Comparison of ENCODE assay signal across 1 cellular context in the genomic region with DNA sequence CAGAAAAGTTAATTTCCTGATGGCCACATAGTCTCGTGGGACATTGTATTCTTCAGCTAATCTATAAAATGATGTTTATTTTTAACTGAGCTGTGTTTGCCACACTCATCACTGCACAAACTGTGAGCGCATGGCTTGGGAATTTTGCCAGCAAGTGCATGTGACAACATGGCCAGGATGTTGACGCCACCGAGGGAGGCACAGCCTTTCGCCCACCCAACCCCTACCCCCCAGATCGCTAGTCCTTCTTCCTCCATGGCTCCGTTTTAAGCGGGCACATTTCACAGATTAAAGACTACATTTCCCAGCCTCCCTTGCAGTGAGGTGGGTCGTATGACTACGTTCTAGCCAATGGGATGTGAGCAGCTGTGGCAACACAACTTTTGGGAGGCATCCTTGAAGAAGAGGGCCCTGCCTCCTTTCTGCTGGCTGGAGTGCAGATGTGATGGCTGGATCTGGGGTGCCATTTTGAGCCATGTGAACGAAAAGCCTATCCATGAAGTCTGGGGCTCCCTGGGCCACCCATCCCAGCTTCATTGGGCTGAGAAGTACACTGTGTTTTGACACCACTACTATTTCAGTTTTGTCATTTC.
TF ChIP-seq lines count a peak whose summit lies in the region.

No MANE protein-coding gene starts in this region.

TF ChIP-seq in K562, 482 proteins besides CTCF, POLR2A, EP300 and RAD21 (continued from another document):
- TF ChIP-seq, protein P1, sequence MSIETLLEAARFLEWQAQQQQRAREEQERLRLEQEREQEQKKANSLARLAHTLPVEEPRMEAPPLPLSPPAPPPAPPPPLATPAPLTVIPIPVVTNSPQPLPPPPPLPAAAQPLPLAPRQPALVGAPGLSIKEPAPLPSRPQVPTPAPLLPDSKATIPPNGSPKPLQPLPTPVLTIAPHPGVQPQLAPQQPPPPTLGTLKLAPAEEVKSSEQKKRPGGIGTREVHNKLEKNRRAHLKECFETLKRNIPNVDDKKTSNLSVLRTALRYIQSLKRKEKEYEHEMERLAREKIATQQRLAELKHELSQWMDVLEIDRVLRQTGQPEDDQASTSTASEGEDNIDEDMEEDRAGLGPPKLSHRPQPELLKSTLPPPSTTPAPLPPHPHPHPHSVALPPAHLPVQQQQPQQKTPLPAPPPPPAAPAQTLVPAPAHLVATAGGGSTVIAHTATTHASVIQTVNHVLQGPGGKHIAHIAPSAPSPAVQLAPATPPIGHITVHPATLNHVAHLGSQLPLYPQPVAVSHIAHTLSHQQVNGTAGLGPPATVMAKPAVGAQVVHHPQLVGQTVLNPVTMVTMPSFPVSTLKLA (conservative IDR thresholded peaks at IDR 0.05): peak in 1 of 2 experiments; percentile 18; a peak in 1 of 4 replicates
- TF ChIP-seq CXXC5 (CRISPR knock-in tag; IDR thresholded peaks at IDR 0.05) (peak; percentile 14; the same call in 1 of the 2 replicates), CBX3 (IDR thresholded peaks at IDR 0.05; ENCODE audit: borderline replicate concordance in 1 of 2, low read length in 2 of 2) (peak in 1 of 2 experiments; percentile 94; a peak in 1 of 3 replicates), ARNT (IDR thresholded peaks at IDR 0.05) (peak in 1 of 2 experiments; percentile 49; a peak in 1 of 4 replicates), PHTF2 (CRISPR knock-in tag; IDR thresholded peaks at IDR 0.05) (no peak), SMARCA5 (IDR thresholded peaks at IDR 0.05) (peak; percentile 94), ZBTB7A (IDR thresholded peaks at IDR 0.05; ENCODE audit: borderline replicate concordance, control insufficient read depth, low read depth, low read length) (no peak), RCOR1 (IDR thresholded peaks at IDR 0.05; ENCODE audit: borderline replicate concordance in 1 of 2, low read depth in 2 of 2, low read length in 2 of 2) (peak in 1 of 2 experiments; percentile 72; a peak in 2 of 4 replicates), ATF1 (CRISPR knock-in tag; IDR thresholded peaks at IDR 0.05) (no peak), ATF1 (tag; IDR thresholded peaks at IDR 0.05) (peak; percentile 52; the same call in 1 of the 2 replicates)
- TF ChIP-seq, protein P2, sequence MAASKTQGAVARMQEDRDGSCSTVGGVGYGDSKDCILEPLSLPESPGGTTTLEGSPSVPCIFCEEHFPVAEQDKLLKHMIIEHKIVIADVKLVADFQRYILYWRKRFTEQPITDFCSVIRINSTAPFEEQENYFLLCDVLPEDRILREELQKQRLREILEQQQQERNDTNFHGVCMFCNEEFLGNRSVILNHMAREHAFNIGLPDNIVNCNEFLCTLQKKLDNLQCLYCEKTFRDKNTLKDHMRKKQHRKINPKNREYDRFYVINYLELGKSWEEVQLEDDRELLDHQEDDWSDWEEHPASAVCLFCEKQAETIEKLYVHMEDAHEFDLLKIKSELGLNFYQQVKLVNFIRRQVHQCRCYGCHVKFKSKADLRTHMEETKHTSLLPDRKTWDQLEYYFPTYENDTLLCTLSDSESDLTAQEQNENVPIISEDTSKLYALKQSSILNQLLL (CRISPR knock-in tag; IDR thresholded peaks at IDR 0.05; ENCODE audit: borderline replicate concordance): no peak
- TF ChIP-seq, protein P3, sequence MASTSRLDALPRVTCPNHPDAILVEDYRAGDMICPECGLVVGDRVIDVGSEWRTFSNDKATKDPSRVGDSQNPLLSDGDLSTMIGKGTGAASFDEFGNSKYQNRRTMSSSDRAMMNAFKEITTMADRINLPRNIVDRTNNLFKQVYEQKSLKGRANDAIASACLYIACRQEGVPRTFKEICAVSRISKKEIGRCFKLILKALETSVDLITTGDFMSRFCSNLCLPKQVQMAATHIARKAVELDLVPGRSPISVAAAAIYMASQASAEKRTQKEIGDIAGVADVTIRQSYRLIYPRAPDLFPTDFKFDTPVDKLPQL (IDR thresholded peaks at IDR 0.05; ENCODE audit: extremely low read depth, insufficient read length): no peak
- TF ChIP-seq, protein P4, sequence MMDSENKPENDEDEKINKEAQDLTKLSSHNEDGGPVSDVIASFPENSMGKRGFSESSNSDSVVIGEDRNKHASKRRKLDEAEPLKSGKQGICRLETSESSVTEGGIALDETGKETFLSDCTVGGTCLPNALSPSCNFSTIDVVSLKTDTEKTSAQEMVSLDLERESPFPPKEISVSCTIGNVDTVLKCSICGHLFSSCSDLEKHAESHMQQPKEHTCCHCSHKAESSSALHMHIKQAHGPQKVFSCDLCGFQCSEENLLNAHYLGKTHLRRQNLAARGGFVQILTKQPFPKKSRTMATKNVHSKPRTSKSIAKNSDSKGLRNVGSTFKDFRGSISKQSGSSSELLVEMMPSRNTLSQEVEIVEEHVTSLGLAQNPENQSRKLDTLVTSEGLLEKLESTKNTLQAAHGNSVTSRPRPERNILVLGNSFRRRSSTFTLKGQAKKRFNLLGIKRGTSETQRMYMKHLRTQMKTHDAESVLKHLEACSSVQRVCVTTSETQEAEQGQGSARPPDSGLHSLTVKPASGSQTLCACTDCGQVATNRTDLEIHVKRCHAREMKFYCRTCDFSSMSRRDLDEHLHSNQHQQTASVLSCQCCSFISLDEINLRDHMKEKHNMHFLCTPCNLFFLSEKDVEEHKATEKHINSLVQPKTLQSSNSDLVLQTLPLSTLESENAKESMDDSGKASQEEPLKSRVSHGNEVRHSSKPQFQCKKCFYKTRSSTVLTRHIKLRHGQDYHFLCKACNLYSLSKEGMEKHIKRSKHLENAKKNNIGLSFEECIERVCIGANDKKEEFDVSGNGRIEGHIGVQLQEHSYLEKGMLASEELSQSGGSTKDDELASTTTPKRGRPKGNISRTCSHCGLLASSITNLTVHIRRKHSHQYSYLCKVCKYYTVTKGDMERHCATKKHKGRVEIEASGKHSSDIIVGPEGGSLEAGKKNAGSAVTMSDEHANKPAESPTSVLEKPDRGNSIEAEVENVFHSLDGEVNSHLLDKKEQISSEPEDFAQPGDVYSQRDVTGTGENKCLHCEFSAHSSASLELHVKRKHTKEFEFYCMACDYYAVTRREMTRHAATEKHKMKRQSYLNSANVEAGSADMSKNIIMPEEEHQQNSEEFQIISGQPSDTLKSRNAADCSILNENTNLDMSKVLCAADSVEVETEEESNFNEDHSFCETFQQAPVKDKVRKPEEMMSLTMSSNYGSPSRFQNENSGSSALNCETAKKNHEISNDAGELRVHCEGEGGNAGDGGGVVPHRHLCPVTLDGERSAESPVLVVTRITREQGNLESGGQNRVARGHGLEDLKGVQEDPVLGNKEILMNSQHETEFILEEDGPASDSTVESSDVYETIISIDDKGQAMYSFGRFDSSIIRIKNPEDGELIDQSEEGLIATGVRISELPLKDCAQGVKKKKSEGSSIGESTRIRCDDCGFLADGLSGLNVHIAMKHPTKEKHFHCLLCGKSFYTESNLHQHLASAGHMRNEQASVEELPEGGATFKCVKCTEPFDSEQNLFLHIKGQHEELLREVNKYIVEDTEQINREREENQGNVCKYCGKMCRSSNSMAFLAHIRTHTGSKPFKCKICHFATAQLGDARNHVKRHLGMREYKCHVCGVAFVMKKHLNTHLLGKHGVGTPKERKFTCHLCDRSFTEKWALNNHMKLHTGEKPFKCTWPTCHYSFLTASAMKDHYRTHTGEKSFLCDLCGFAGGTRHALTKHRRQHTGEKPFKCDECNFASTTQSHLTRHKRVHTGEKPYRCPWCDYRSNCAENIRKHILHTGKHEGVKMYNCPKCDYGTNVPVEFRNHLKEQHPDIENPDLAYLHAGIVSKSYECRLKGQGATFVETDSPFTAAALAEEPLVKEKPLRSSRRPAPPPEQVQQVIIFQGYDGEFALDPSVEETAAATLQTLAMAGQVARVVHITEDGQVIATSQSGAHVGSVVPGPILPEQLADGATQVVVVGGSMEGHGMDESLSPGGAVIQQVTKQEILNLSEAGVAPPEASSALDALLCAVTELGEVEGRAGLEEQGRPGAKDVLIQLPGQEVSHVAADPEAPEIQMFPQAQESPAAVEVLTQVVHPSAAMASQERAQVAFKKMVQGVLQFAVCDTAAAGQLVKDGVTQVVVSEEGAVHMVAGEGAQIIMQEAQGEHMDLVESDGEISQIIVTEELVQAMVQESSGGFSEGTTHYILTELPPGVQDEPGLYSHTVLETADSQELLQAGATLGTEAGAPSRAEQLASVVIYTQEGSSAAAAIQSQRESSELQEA (IDR thresholded peaks at IDR 0.05; ENCODE audit: low read depth): no peak
- TF ChIP-seq, protein P5, sequence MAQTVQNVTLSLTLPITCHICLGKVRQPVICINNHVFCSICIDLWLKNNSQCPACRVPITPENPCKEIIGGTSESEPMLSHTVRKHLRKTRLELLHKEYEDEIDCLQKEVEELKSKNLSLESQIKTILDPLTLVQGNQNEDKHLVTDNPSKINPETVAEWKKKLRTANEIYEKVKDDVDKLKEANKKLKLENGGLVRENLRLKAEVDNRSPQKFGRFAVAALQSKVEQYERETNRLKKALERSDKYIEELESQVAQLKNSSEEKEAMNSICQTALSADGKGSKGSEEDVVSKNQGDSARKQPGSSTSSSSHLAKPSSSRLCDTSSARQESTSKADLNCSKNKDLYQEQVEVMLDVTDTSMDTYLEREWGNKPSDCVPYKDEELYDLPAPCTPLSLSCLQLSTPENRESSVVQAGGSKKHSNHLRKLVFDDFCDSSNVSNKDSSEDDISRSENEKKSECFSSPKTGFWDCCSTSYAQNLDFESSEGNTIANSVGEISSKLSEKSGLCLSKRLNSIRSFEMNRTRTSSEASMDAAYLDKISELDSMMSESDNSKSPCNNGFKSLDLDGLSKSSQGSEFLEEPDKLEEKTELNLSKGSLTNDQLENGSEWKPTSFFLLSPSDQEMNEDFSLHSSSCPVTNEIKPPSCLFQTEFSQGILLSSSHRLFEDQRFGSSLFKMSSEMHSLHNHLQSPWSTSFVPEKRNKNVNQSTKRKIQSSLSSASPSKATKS (CRISPR knock-in tag; IDR thresholded peaks at IDR 0.05): no peak
- TF ChIP-seq, protein P6, sequence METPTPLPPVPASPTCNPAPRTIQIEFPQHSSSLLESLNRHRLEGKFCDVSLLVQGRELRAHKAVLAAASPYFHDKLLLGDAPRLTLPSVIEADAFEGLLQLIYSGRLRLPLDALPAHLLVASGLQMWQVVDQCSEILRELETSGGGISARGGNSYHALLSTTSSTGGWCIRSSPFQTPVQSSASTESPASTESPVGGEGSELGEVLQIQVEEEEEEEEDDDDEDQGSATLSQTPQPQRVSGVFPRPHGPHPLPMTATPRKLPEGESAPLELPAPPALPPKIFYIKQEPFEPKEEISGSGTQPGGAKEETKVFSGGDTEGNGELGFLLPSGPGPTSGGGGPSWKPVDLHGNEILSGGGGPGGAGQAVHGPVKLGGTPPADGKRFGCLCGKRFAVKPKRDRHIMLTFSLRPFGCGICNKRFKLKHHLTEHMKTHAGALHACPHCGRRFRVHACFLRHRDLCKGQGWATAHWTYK (CRISPR knock-in tag; IDR thresholded peaks at IDR 0.05): no peak
